In the genomic region with DNA sequence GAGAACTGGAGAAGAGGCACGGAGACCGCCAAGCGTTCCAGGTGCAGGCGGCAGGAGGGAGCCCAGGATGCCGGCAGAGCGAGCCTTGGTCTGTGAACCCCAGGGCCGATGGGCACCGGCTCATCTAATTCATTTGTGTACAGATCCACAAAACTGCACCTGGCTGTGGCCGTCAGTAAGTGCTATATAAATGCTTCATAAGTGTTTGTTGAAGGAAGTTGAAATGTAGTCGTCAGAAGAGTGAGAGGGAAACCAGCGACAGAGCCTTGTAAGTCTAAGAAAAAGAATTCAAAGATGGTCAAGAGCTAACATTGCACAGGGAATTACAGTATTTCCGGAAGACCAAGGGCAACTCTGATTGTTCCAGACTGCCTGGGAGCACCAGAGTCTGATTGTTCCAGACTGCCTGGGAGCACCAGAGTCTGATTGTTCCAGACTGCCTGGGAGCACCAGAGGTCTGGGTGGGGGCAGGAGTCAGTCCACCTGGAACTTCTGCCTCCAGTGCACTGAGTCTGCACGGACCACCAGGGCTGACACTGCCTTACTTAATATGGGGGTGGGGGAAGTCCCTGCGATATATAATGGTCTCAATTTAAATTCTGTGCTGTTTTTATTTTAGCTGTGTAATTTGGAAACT, we compare ENCODE assay signal across 10 cellular contexts.
DNase-seq lines count a peak whose midpoint lies in the region; ATAC-seq and TF ChIP-seq lines count a peak whose summit lies in the region.
"Had no signal": no experiment of that assay in that cellular context is flagged by ENCODE, and none has a peak within 500 bp of the region (broad histone marks: within the 10 kb centered on the region; RNA-seq: fewer than 3 reads in every experiment).

No MANE protein-coding gene starts in this region.

- no peaks in the 10 kb centered on the region for H3K27me3 ChIP-seq in CD4-positive, CD25-positive, alpha-beta regulatory T cell (ENCODE audit: control insufficient read depth, insufficient read depth, low read length)
- no peaks in the 10 kb centered on the region for H3K27me3 ChIP-seq in vagina
- H3K27me3 ChIP-seq: upper lobe of left lung had no signal

- H3K9me3 ChIP-seq in CD4-positive, CD25-positive, alpha-beta regulatory T cell (ENCODE audit: control insufficient read depth in 2 of 2, low read length in 2 of 2) = no peaks in the 10 kb centered on the region
- no peaks in the 10 kb centered on the region for H3K9me3 ChIP-seq in vagina
- H3K9me3 ChIP-seq: upper lobe of left lung had no signal

- H3K4me3 Mint-ChIP-seq in CD4-positive, CD25-positive, alpha-beta regulatory T cell = peak overlapping the region; percentile 80 to 97 (median 90)
- peak overlapping the region; percentile 96 for H3K4me3 Mint-ChIP-seq in activated naive CD8-positive, alpha-beta T cell treated with anti-CD3 and anti-CD28 coated beads, Interleukin-2, amount 10 ng/mL, durations not matched to agents 7 days and 5 days

- peaks cover 49 to 99% (median 81%) of the 10 kb centered on the region in 4 donors for H3K4me1 Mint-ChIP-seq in CD4-positive, CD25-positive, alpha-beta regulatory T cell
- peaks cover 73% of the 10 kb centered on the region for H3K4me1 Mint-ChIP-seq in activated naive CD8-positive, alpha-beta T cell treated with anti-CD3 and anti-CD28 coated beads, Interleukin-2, amount 10 ng/mL, durations not matched to agents 7 days and 5 days

- peaks cover 100% of the 10 kb centered on the region for H3K4me1 ChIP-seq in CD4-positive, CD25-positive, alpha-beta regulatory T cell (ENCODE audit: control insufficient read depth, insufficient read depth, low read length, poor library complexity, severe bottlenecking)
- H3K4me1 ChIP-seq in vagina = peaks cover 57% of the 10 kb centered on the region

- POLR2A ChIA-PET in activated naive CD8-positive, alpha-beta T cell treated with anti-CD3 and anti-CD28 coated beads, Interleukin-2, amount 10 ng/mL, durations not matched to agents 7 days and 5 days (lab: Charles Lee) = interaction anchor here (0.5 to 9.2 kb wide), 10 partner anchors 9 to 685 kb away, joined by 3 to 124 read pairs (median 6); a partner anchor contains a TSS

- peak in 1 of 3 donors; percentile 76 for DNase-seq in CD4-positive, CD25-positive, alpha-beta regulatory T cell
- DNase-seq in NCI-H2107 (lab: John Stamatoyannopoulos, UW) (peak; percentile 79), head of caudate nucleus (no peak), vagina (ENCODE audit: extremely low spot score in 2 of 2) (no peak), NCI-H1694 treated with DMSO at 0.1 percent for 48 hours (lab: John Stamatoyannopoulos, UW) (no peak)
- peak; percentile 48 for DNase-seq in activated naive CD8-positive, alpha-beta T cell treated with anti-CD3 and anti-CD28 coated beads, Interleukin-2, amount 10 ng/mL, durations not matched to agents 7 days and 5 days

- no peak for TF ChIP-seq CTCF in vagina (IDR thresholded peaks at IDR 0.05)

- H3K27me3 Mint-ChIP-seq in CD4-positive, CD25-positive, alpha-beta regulatory T cell = no peaks in the 10 kb centered on the region
- H3K27me3 Mint-ChIP-seq in activated naive CD8-positive, alpha-beta T cell treated with anti-CD3 and anti-CD28 coated beads, Interleukin-2, amount 10 ng/mL, durations not matched to agents 7 days and 5 days = no peaks in the 10 kb centered on the region

- H3K27ac Mint-ChIP-seq in CD4-positive, CD25-positive, alpha-beta regulatory T cell = peak overlapping the region; percentile 92 to 97 (median 96)
- peak overlapping the region; percentile 96 for H3K27ac Mint-ChIP-seq in activated naive CD8-positive, alpha-beta T cell treated with anti-CD3 and anti-CD28 coated beads, Interleukin-2, amount 10 ng/mL, durations not matched to agents 7 days and 5 days

- no peaks in the 10 kb centered on the region for H3K9me3 Mint-ChIP-seq in CD4-positive, CD25-positive, alpha-beta regulatory T cell
- H3K9me3 Mint-ChIP-seq in activated naive CD8-positive, alpha-beta T cell treated with anti-CD3 and anti-CD28 coated beads, Interleukin-2, amount 10 ng/mL, durations not matched to agents 7 days and 5 days = no peaks in the 10 kb centered on the region

- peaks cover 12% of the 10 kb centered on the region for H3K36me3 Mint-ChIP-seq in CD4-positive, CD25-positive, alpha-beta regulatory T cell
- peaks cover 75% of the 10 kb centered on the region for H3K36me3 Mint-ChIP-seq in activated naive CD8-positive, alpha-beta T cell treated with anti-CD3 and anti-CD28 coated beads, Interleukin-2, amount 10 ng/mL, durations not matched to agents 7 days and 5 days

- intact Hi-C loops in head of caudate nucleus (cut with DNase I) = no loop called here
- intact Hi-C loops in vagina (cut with DNase I) = no loop called here

- TF ChIP-seq POLR2A in vagina (IDR thresholded peaks at IDR 0.05) = no peak

- peak overlapping the region; percentile 73 for H3K4me3 ChIP-seq in CD4-positive, CD25-positive, alpha-beta regulatory T cell (ENCODE audit: low read depth, low read length)
- no peak overlapping the region for H3K4me3 ChIP-seq in vagina
- H3K4me3 ChIP-seq: upper lobe of left lung had no signal

- no peaks in the 10 kb centered on the region for H3K36me3 ChIP-seq in CD4-positive, CD25-positive, alpha-beta regulatory T cell (ENCODE audit: control insufficient read depth, insufficient read depth, low read length)
- no peaks in the 10 kb centered on the region for H3K36me3 ChIP-seq in vagina
- H3K36me3 ChIP-seq: upper lobe of left lung had no signal

- peak overlapping the region; percentile 75 for H3K27ac ChIP-seq in CD4-positive, CD25-positive, alpha-beta regulatory T cell (ENCODE audit: insufficient read depth, low read length, poor library complexity, severe bottlenecking)
- H3K27ac ChIP-seq in vagina = no peak overlapping the region
- H3K27ac ChIP-seq: upper lobe of left lung had no signal

- peak; percentile 32 to 40 for ATAC-seq in CD4-positive, CD25-positive, alpha-beta regulatory T cell (ENCODE audit: low read depth in 2 of 2)
- ATAC-seq in GM18907 (IDR thresholded peaks at IDR 0.05; ENCODE audit: unreplicated experiment) (peak; percentile 29), HG02610 (IDR thresholded peaks at IDR 0.05; ENCODE audit: unreplicated experiment) (no peak)
- peak; percentile 13 for ATAC-seq in activated naive CD8-positive, alpha-beta T cell treated with anti-CD3 and anti-CD28 coated beads, Interleukin-2, amount 10 ng/mL, durations not matched to agents 7 days and 5 days (ENCODE audit: low read depth)
- ATAC-seq: Panc1 had no signal

Comparison
In these comparisons a context has a peak if more than half of its experiments do, and no peak if none do; other contexts are left out.
1. DNase-seq: peak in NCI-H2107 (single experiment) and activated naive CD8-positive, alpha-beta T cell treated with anti-CD3 and anti-CD28 coated beads, Interleukin-2, amount 10 ng/mL, durations not matched to agents 7 days and 5 days (single experiment); none in head of caudate nucleus (0 of 42), vagina (0 of 2) and NCI-H1694 treated with DMSO at 0.1 percent for 48 hours (single experiment).